14 cellular contexts compared by ENCODE assay signal in genomic region chr5:177372534-177372896, GRCh38. TPM values are rescaled to one million over a fixed set of nuclear protein-coding genes. Genes with fewer than 3 reads are reported as not detected.
DNase-seq lines count a peak whose midpoint lies in the region; ATAC-seq and TF ChIP-seq lines count a peak whose summit lies in the region.
"Had no signal": no experiment of that assay in that cellular context is flagged by ENCODE, and none has a peak within 500 bp of the region (broad histone marks: within the 10 kb centered on the region; RNA-seq: fewer than 3 reads in every experiment).

No MANE protein-coding gene starts in this region.

- CTCF ChIA-PET in activated CD4-positive, alpha-beta T cell treated with anti-CD3 and anti-CD28 coated beads for 36 hours (lab: Charles Lee): interaction anchor here (0.6 to 7.3 kb wide), 11 partner anchors 10 to 259 kb away, joined by 3 to 65 read pairs (median 4); partner anchors contain the start of genes PDLIM7 and RGS14
- CTCF ChIA-PET in T-cell (lab: Charles Lee): interaction anchor here (0.5 to 2.5 kb wide), 8 partner anchors 8 to 73 kb away, joined by 3 to 23 read pairs (median 4); no protein-coding TSS in a partner anchor

- peaks cover 47% of the 10 kb centered on the region for H3K4me1 ChIP-seq in effector memory CD4-positive, alpha-beta T cell (ENCODE audit: control insufficient read depth, insufficient read depth, low read length, poor library complexity, severe bottlenecking)
- peaks cover 30% of the 10 kb centered on the region for H3K4me1 ChIP-seq in psoas muscle

- no peak for TF ChIP-seq CTCF in psoas muscle (IDR thresholded peaks at IDR 0.05)

- peak overlapping the region; percentile 84 for H3K27ac Mint-ChIP-seq in activated CD4-positive, alpha-beta T cell treated with anti-CD3 and anti-CD28 coated beads for 36 hours
- peak overlapping the region; percentile 95 to 96 for H3K27ac Mint-ChIP-seq in T-cell
- peak overlapping the region; percentile 72 for H3K27ac Mint-ChIP-seq in stimulated activated effector memory CD8-positive, alpha-beta T cell treated with anti-CD3 and anti-CD28 coated beads, Interleukin-12 subunit alpha, Interleukin-12 subunit beta, amount 100 ng/mL, for 72 hours

- H3K27me3 Mint-ChIP-seq in activated CD4-positive, alpha-beta T cell treated with anti-CD3 and anti-CD28 coated beads for 36 hours: no peaks in the 10 kb centered on the region
- no peaks in the 10 kb centered on the region for H3K27me3 Mint-ChIP-seq in T-cell

- intact Hi-C loops in activated CD4-positive, alpha-beta T cell treated with anti-CD3 and anti-CD28 coated beads for 36 hours (cut with DNase I, micrococcal nuclease): no loop called here
- intact Hi-C loops in psoas muscle (cut with DNase I): no loop called here

- peaks cover 67% of the 10 kb centered on the region for H3K4me1 Mint-ChIP-seq in activated CD4-positive, alpha-beta T cell treated with anti-CD3 and anti-CD28 coated beads for 36 hours
- H3K4me1 Mint-ChIP-seq in T-cell: peaks cover 62 to 70% (median 69%) of the 10 kb centered on the region in 3 donors
- H3K4me1 Mint-ChIP-seq in stimulated activated effector memory CD8-positive, alpha-beta T cell treated with anti-CD3 and anti-CD28 coated beads, Interleukin-12 subunit alpha, Interleukin-12 subunit beta, amount 100 ng/mL, for 72 hours: peaks cover 48% of the 10 kb centered on the region

- H3K27ac ChIP-seq in effector memory CD4-positive, alpha-beta T cell (ENCODE audit: insufficient read depth, low read length, poor library complexity, severe bottlenecking): peak overlapping the region; percentile 59
- no peak overlapping the region for H3K27ac ChIP-seq in psoas muscle

- H3K4me3 ChIP-seq in effector memory CD4-positive, alpha-beta T cell (ENCODE audit: insufficient read depth, low read depth, low read length, poor library complexity, severe bottlenecking): peak overlapping the region; percentile 28
- H3K4me3 ChIP-seq in psoas muscle: no peak overlapping the region
- H3K4me3 ChIP-seq: transverse colon had no signal

- H3K27me3 ChIP-seq in effector memory CD4-positive, alpha-beta T cell (replicated peaks; ENCODE audit: control insufficient read depth, insufficient read depth, low read length, poor library complexity, severe bottlenecking): no peaks in the 10 kb centered on the region
- no peaks in the 10 kb centered on the region for H3K27me3 ChIP-seq in psoas muscle (ENCODE audit: insufficient read depth in 3 of 3, low read length in 2 of 3)
- H3K27me3 ChIP-seq: transverse colon had no signal

- H3K36me3 ChIP-seq in effector memory CD4-positive, alpha-beta T cell (ENCODE audit: control insufficient read depth, insufficient read depth, low read length): peaks cover 25% of the 10 kb centered on the region
- peaks cover 0 to 18% of the 10 kb centered on the region in 2 donors for H3K36me3 ChIP-seq in psoas muscle (ENCODE audit: insufficient read depth in 1 of 2, low read depth in 1 of 2)
- H3K36me3 ChIP-seq: transverse colon had no signal

- no peak for DNase-seq in activated CD4-positive, alpha-beta T cell treated with anti-CD3 and anti-CD28 coated beads for 36 hours
- DNase-seq in activated CD4-positive, alpha-beta T cell treated with anti-CD3 and anti-CD28 coated beads for 4 hours: no peak
- DNase-seq in T-cell (peak in 1 of 34 experiments; percentile 32), psoas muscle (no peak)
- no peak for DNase-seq in effector memory CD4-positive, alpha-beta T cell
- no peak for DNase-seq in stimulated activated effector memory CD8-positive, alpha-beta T cell treated with anti-CD3 and anti-CD28 coated beads, Interleukin-12 subunit alpha, Interleukin-12 subunit beta, amount 100 ng/mL, for 72 hours (ENCODE audit: low spot score in 2 of 2)
- DNase-seq in activated CD4-positive, CD25-positive, alpha-beta regulatory T cell treated with anti-CD3 and anti-CD28 coated beads, Interleukin-2, amount 50 U/mL, for 72 hours: no peak
- DNase-seq: DMS79, glutamatergic neuron, transverse colon had no signal

- ATAC-seq in activated CD4-positive, alpha-beta T cell treated with anti-CD3 and anti-CD28 coated beads for 36 hours: peak; percentile 11
- ATAC-seq in T-cell (replicated peaks in 1 of 4) (peak; percentile 28 to 64 (median 39)), HG03097 (IDR thresholded peaks at IDR 0.05; ENCODE audit: low FRiP score, unreplicated experiment) (no peak), psoas muscle (no peak)
- ATAC-seq in stimulated activated effector memory CD8-positive, alpha-beta T cell treated with anti-CD3 and anti-CD28 coated beads, Interleukin-12 subunit alpha, Interleukin-12 subunit beta, amount 100 ng/mL, for 72 hours: no peak

- no peaks in the 10 kb centered on the region for H3K9me3 Mint-ChIP-seq in activated CD4-positive, alpha-beta T cell treated with anti-CD3 and anti-CD28 coated beads for 36 hours (ENCODE audit: low read depth)
- no peaks in the 10 kb centered on the region for H3K9me3 Mint-ChIP-seq in T-cell
- no peaks in the 10 kb centered on the region for H3K9me3 Mint-ChIP-seq in stimulated activated effector memory CD8-positive, alpha-beta T cell treated with anti-CD3 and anti-CD28 coated beads, Interleukin-12 subunit alpha, Interleukin-12 subunit beta, amount 100 ng/mL, for 72 hours

- peaks cover 28% of the 10 kb centered on the region for H3K36me3 Mint-ChIP-seq in activated CD4-positive, alpha-beta T cell treated with anti-CD3 and anti-CD28 coated beads for 36 hours (ENCODE audit: low read depth)
- peaks cover 22% of the 10 kb centered on the region for H3K36me3 Mint-ChIP-seq in T-cell
- H3K36me3 Mint-ChIP-seq in stimulated activated effector memory CD8-positive, alpha-beta T cell treated with anti-CD3 and anti-CD28 coated beads, Interleukin-12 subunit alpha, Interleukin-12 subunit beta, amount 100 ng/mL, for 72 hours: peaks cover 60% of the 10 kb centered on the region

- H3K9me3 ChIP-seq in effector memory CD4-positive, alpha-beta T cell (ENCODE audit: control insufficient read depth, low read length): no peaks in the 10 kb centered on the region
- no peaks in the 10 kb centered on the region for H3K9me3 ChIP-seq in psoas muscle
- H3K9me3 ChIP-seq: transverse colon had no signal

- WGBS in psoas muscle, 3 donors: 70 to 84% (median 80%) methylated on average over 1 of the region's 1 CpG

- POLR2A ChIA-PET in activated CD4-positive, alpha-beta T cell treated with anti-CD3 and anti-CD28 coated beads for 36 hours (lab: Charles Lee): interaction anchor here (0.6 to 0.7 kb wide), 2 partner anchors 77 to 125 kb away, joined by 3 read pairs; no protein-coding TSS in a partner anchor
- POLR2A ChIA-PET in T-cell (lab: Charles Lee): interaction anchor here (0.6 to 1.0 kb wide), 2 partner anchors 20 to 70 kb away, joined by 3 to 15 read pairs; no protein-coding TSS in a partner anchor

- peak overlapping the region; percentile 26 for H3K4me3 Mint-ChIP-seq in activated CD4-positive, alpha-beta T cell treated with anti-CD3 and anti-CD28 coated beads for 36 hours
- H3K4me3 Mint-ChIP-seq in T-cell: peak overlapping the region; percentile 67 to 74 (median 72)
- H3K4me3 Mint-ChIP-seq in stimulated activated effector memory CD8-positive, alpha-beta T cell treated with anti-CD3 and anti-CD28 coated beads, Interleukin-12 subunit alpha, Interleukin-12 subunit beta, amount 100 ng/mL, for 72 hours: peak overlapping the region; percentile 64

RNA-seq across cellular contexts. Expression of gene SLC34A1, which starts 11.7 kb away (rescaled TPM):
- under 1 TPM in 1 of 2 experiments, not detected in 1; 0.14 TPM for total RNA-seq in activated CD4-positive, alpha-beta T cell treated with anti-CD3 and anti-CD28 coated beads for 36 hours
- total RNA-seq in T-cell (under 1 TPM in 3 of 5 donors, not detected in 2; 0.13 to 0.18 (median 0.16) TPM), psoas muscle (not detected)
- polyA plus RNA-seq in psoas muscle: not detected
- total RNA-seq: A673; activated CD8-positive, alpha-beta memory T cell treated with anti-CD3 and anti-CD28 coated beads for 36 hours; H7 had no signal

RNA-seq across cellular contexts. Expression of gene RGS14, which starts 14.8 kb away (rescaled TPM):
- 10 to 100 TPM; 43.8 to 62.0 TPM for total RNA-seq in activated CD4-positive, alpha-beta T cell treated with anti-CD3 and anti-CD28 coated beads for 36 hours
- 100 to 1,000 TPM in 3 of 5 donors, 10 to 100 TPM in 2; 85.7 to 209 (median 195) TPM for total RNA-seq in T-cell
- total RNA-seq in psoas muscle: 10 to 100 TPM in 3 of 4 donors, 1 to 10 TPM in 1; 5.5 to 23.2 (median 10.5) TPM
- polyA plus RNA-seq in psoas muscle: 10 to 100 TPM in 1 of 3 donors, 1 to 10 TPM in 2; 3.6 to 10.0 (median 6.7) TPM

RNA-seq across cellular contexts. Expression of gene LMAN2, which starts 21.0 kb away (rescaled TPM):
- 10 to 100 TPM; 74.5 to 92.1 TPM for total RNA-seq in activated CD4-positive, alpha-beta T cell treated with anti-CD3 and anti-CD28 coated beads for 36 hours
- total RNA-seq in T-cell (100 to 1,000 TPM in 3 of 5 donors, 10 to 100 TPM in 2; 67.2 to 122 (median 106) TPM), psoas muscle (10 to 100 TPM; 28.7 to 55.8 (median 43.1) TPM)
- polyA plus RNA-seq in psoas muscle: 100 to 1,000 TPM; 103 to 193 (median 162) TPM

RNA-seq across cellular contexts. Expression of gene PFN3, which starts 27.9 kb away (rescaled TPM):
- total RNA-seq in activated CD4-positive, alpha-beta T cell treated with anti-CD3 and anti-CD28 coated beads for 36 hours: not detected
- total RNA-seq in T-cell (not detected), psoas muscle (not detected)
- polyA plus RNA-seq in psoas muscle: not detected
- total RNA-seq: A673; activated CD8-positive, alpha-beta memory T cell treated with anti-CD3 and anti-CD28 coated beads for 36 hours; H7; transverse colon had no signal

RNA-seq across cellular contexts. Expression of gene F12, which starts 36.8 kb away (rescaled TPM):
- 1 to 10 TPM; 3.4 to 4.9 TPM for total RNA-seq in activated CD4-positive, alpha-beta T cell treated with anti-CD3 and anti-CD28 coated beads for 36 hours
- under 1 TPM in 4 of 5 donors, not detected in 1; 0.28 to 0.98 (median 0.42) TPM for total RNA-seq in T-cell
- total RNA-seq in psoas muscle: under 1 TPM in 1 of 4 donors, not detected in 3; 0.40 TPM
- polyA plus RNA-seq in psoas muscle: under 1 TPM; 0.06 to 0.81 (median 0.09) TPM
- total RNA-seq: A673 had no signal

Comparison
In these comparisons a context has a peak if more than half of its experiments do, and no peak if none do; other contexts are left out.
1. ATAC-seq: peak in activated CD4-positive, alpha-beta T cell treated with anti-CD3 and anti-CD28 coated beads for 36 hours (single experiment) and T-cell (4 of 4); none in stimulated activated effector memory CD8-positive, alpha-beta T cell treated with anti-CD3 and anti-CD28 coated beads, Interleukin-12 subunit alpha, Interleukin-12 subunit beta, amount 100 ng/mL, for 72 hours (single experiment), HG03097 (single experiment) and psoas muscle (0 of 4).
2. Peak in every context shown above with its lines, with median percentiles within 50 percentile points of each other: H3K27ac Mint-ChIP-seq and H3K4me3 Mint-ChIP-seq.